In the genomic region with DNA sequence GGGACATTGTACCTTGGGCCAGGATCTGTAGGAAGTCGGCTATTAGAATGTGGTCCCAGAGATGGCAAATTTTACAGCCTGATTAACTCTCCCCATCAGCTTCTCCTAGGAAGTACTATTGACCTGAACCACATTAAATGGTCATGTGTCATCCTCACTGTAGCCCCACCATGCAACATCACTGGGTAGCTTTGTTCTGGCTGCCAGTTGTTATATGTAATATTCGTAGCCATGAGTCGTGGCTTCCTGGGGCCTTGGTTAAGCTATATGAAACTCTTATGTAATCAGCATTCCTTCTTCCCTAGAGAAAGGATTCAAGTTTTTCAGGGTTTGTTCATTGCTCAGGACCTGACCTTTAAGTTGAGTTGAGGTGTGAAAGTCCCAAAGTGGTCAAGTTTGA, we compare ENCODE assay signal across 10 cellular contexts.
DNase-seq lines count a peak whose midpoint lies in the region; ATAC-seq and TF ChIP-seq lines count a peak whose summit lies in the region.
"Had no signal": no experiment of that assay in that cellular context is flagged by ENCODE, and none has a peak within 500 bp of the region (broad histone marks: within the 10 kb centered on the region; RNA-seq: fewer than 3 reads in every experiment).

No MANE protein-coding gene starts in this region.

- H3K9me3 ChIP-seq in right atrium auricular region = no peaks in the 10 kb centered on the region
- no peaks in the 10 kb centered on the region for H3K9me3 ChIP-seq in adipocyte (ENCODE audit: control insufficient read depth, low read length)
- no peaks in the 10 kb centered on the region for H3K9me3 ChIP-seq in vagina

- no peak for DNase-seq in right atrium auricular region (ENCODE audit: low spot score)
- DNase-seq in left ventricle myocardium superior = no peak
- DNase-seq in adipocyte (ENCODE audit: low read depth) = peak; percentile 48
- DNase-seq in kidney tubule cell (ENCODE audit: low spot score) = peak; percentile 80
- DNase-seq in vagina (ENCODE audit: extremely low spot score in 2 of 2) = no peak
- no peak for DNase-seq in posterior vena cava (ENCODE audit: low spot score)
- no peak for DNase-seq in occipital lobe (lab: John Stamatoyannopoulos, UW)
- no peak for DNase-seq in NCI-H748 (lab: John Stamatoyannopoulos, UW; ENCODE audit: unreplicated experiment)
- DNase-seq: activated CD4-positive, alpha-beta T cell treated with anti-CD3 and anti-CD28 coated beads for 4 hours; activated naive CD8-positive, alpha-beta T cell treated with anti-CD3 and anti-CD28 coated beads, Interleukin-2, amount 10 ng/mL, durations not matched to agents 7 days and 5 days had no signal

- H3K27ac ChIP-seq in right atrium auricular region (peak overlapping the region; percentile 32 to 90), vagina (peak overlapping the region; percentile 5)

- TF ChIP-seq POLR2A in vagina (IDR thresholded peaks at IDR 0.05) = no peak

- H3K9ac ChIP-seq in adipocyte (ENCODE audit: low read length) = no peak overlapping the region

- H3K4me1 ChIP-seq in right atrium auricular region (peaks cover 0 to 68% of the 10 kb centered on the region in 2 donors), adipocyte (ENCODE audit: control insufficient read depth, insufficient read depth, low read length) (peaks cover 40% of the 10 kb centered on the region), vagina (peaks cover 39% of the 10 kb centered on the region)

- H3K36me3 ChIP-seq in right atrium auricular region (no peaks in the 10 kb centered on the region), adipocyte (ENCODE audit: control insufficient read depth, insufficient read depth, low read length, severe bottlenecking) (no peaks in the 10 kb centered on the region), vagina (no peaks in the 10 kb centered on the region)

- TF ChIP-seq CTCF in right atrium auricular region (IDR thresholded peaks at IDR 0.05) = no peak
- no peak for TF ChIP-seq CTCF in vagina (IDR thresholded peaks at IDR 0.05)

- H3K4me3 ChIP-seq in right atrium auricular region (no peak overlapping the region), adipocyte (ENCODE audit: low read length) (no peak overlapping the region), vagina (no peak overlapping the region)

- H3K27me3 ChIP-seq in right atrium auricular region = no peaks in the 10 kb centered on the region
- H3K27me3 ChIP-seq in adipocyte (replicated peaks; ENCODE audit: control insufficient read depth, insufficient read depth, low read length) = no peaks in the 10 kb centered on the region
- H3K27me3 ChIP-seq in vagina = no peaks in the 10 kb centered on the region

- no peak for ATAC-seq in left ventricle myocardium superior

- intact Hi-C loops in left ventricle myocardium superior (cut with micrococcal nuclease) (loop anchor here (10.0 kb wide), 1 partner anchor 50 kb away; no protein-coding TSS in a partner anchor), vagina (cut with DNase I) (no loop called here), posterior vena cava (cut with DNase I) (loop anchor here in 1 of 2 donors (5.0 kb wide), 1 partner anchor 38 kb away; no protein-coding TSS in a partner anchor)

Comparison
In these comparisons a context has a peak if more than half of its experiments do, and no peak if none do; other contexts are left out.
1. DNase-seq: peak in adipocyte (single experiment) and kidney tubule cell (single experiment); none in right atrium auricular region (single experiment), left ventricle myocardium superior (single experiment), vagina (0 of 2), posterior vena cava (single experiment), occipital lobe (single experiment) and NCI-H748 (single experiment).